Comparison of ENCODE assay signal across 1 cellular context in genomic region chr21:45329261-45330074, GRCh38.
TF ChIP-seq lines count a peak whose summit lies in the region.

No MANE protein-coding gene starts in this region.

TF ChIP-seq in GM23338, 12 proteins besides CTCF, POLR2A, EP300 and RAD21:
- TF ChIP-seq NANOG (IDR thresholded peaks at IDR 0.05; ENCODE audit: borderline replicate concordance), result no peak
- no peak for TF ChIP-seq ZNF462 (CRISPR knock-in tag; IDR thresholded peaks at IDR 0.05)
- no peak for TF ChIP-seq ZNF114 (CRISPR knock-in tag; IDR thresholded peaks at IDR 0.05)
- TF ChIP-seq JUNB (IDR thresholded peaks at IDR 0.05; ENCODE audit: unreplicated experiment), result no peak
- TF ChIP-seq ZNF331 (CRISPR knock-in tag; IDR thresholded peaks at IDR 0.05; ENCODE audit: low read depth), result no peak
- TF ChIP-seq EZH2 (IDR thresholded peaks at IDR 0.05; ENCODE audit: low read depth, unreplicated experiment), result no peak
- TF ChIP-seq EZH2phosphoT487 (IDR thresholded peaks at IDR 0.05; ENCODE audit: unreplicated experiment), result no peak
- TF ChIP-seq CREB1 (CRISPR knock-in tag; IDR thresholded peaks at IDR 0.05; ENCODE audit: low read depth), result no peak
- TF ChIP-seq, protein P1, sequence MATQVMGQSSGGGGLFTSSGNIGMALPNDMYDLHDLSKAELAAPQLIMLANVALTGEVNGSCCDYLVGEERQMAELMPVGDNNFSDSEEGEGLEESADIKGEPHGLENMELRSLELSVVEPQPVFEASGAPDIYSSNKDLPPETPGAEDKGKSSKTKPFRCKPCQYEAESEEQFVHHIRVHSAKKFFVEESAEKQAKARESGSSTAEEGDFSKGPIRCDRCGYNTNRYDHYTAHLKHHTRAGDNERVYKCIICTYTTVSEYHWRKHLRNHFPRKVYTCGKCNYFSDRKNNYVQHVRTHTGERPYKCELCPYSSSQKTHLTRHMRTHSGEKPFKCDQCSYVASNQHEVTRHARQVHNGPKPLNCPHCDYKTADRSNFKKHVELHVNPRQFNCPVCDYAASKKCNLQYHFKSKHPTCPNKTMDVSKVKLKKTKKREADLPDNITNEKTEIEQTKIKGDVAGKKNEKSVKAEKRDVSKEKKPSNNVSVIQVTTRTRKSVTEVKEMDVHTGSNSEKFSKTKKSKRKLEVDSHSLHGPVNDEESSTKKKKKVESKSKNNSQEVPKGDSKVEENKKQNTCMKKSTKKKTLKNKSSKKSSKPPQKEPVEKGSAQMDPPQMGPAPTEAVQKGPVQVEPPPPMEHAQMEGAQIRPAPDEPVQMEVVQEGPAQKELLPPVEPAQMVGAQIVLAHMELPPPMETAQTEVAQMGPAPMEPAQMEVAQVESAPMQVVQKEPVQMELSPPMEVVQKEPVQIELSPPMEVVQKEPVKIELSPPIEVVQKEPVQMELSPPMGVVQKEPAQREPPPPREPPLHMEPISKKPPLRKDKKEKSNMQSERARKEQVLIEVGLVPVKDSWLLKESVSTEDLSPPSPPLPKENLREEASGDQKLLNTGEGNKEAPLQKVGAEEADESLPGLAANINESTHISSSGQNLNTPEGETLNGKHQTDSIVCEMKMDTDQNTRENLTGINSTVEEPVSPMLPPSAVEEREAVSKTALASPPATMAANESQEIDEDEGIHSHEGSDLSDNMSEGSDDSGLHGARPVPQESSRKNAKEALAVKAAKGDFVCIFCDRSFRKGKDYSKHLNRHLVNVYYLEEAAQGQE (IDR thresholded peaks at IDR 0.05; ENCODE audit: unreplicated experiment), result no peak
- TF ChIP-seq STAT1 (IDR thresholded peaks at IDR 0.05; ENCODE audit: unreplicated experiment), result no peak
- TF ChIP-seq, protein P2, sequence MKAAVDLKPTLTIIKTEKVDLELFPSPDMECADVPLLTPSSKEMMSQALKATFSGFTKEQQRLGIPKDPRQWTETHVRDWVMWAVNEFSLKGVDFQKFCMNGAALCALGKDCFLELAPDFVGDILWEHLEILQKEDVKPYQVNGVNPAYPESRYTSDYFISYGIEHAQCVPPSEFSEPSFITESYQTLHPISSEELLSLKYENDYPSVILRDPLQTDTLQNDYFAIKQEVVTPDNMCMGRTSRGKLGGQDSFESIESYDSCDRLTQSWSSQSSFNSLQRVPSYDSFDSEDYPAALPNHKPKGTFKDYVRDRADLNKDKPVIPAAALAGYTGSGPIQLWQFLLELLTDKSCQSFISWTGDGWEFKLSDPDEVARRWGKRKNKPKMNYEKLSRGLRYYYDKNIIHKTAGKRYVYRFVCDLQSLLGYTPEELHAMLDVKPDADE (IDR thresholded peaks at IDR 0.05), result no peak
- no peak for TF ChIP-seq POLR2AphosphoS5 (IDR thresholded peaks at IDR 0.05; ENCODE audit: low read depth)
